15 cellular contexts compared by ENCODE assay signal in the genomic region with DNA sequence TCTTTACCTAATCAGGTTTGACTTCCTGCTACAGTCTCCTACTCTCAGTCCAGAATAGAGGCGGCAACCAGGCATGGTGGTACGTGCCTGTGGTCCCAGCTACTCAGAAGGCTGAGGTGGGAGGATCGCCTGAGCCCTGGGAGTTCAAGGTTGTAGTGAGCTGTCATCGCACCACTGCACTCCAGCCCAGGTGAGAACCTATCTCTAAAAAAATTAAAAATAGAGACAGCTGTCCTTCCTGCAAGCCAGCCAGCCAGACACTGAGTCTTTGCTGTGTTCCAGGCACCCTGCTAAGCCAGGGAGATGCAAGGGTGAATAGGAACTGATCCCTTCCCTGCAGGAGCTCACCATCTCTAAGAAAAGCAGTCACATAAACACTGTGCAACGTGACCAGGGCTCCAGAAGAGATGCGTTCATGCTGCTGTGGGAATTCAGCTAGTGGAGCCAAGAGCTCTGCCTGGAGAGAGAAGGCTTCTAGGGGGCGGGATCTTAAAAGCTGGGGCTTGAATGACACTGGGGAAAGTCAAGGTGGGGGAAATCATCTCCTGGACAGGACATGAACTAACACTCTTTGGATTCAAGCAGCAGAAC. TPM values are rescaled to one million over a fixed set of nuclear protein-coding genes. Genes with fewer than 3 reads are reported as not detected.
"Had no signal": no experiment of that assay in that cellular context is flagged by ENCODE, and none has a peak within 500 bp of the region (broad histone marks: within the 10 kb centered on the region; RNA-seq: fewer than 3 reads in every experiment).

No MANE protein-coding gene starts in this region.

- H3K9me3 Mint-ChIP-seq: activated naive CD4-positive, alpha-beta T cell treated with anti-CD3 and anti-CD28 coated beads, Interleukin-2, amount 10 ng/mL, durations not matched to agents 7 days and 5 days; activated T-helper 2 cell treated with anti-CD3 and anti-CD28 coated beads, Interferon-gamma antibody, Interleukin-2, Interleukin-4, amounts not matched to agents 10 μg/mL and 5 μg/mL and 100 μg/mL, durations not matched to agents 14 hours and 24 hours and 36 hours; endodermal cell; stimulated activated naive B cell treated with anti-CD40 and anti-IgM and Interleukin-4, amounts not matched to agents 10 μg/mL and 1 μg/mL and 100 μg/mL, for 72 hours had no signal

- H3K36me3 Mint-ChIP-seq: activated naive CD4-positive, alpha-beta T cell treated with anti-CD3 and anti-CD28 coated beads, Interleukin-2, amount 10 ng/mL, durations not matched to agents 7 days and 5 days; stimulated activated naive B cell treated with anti-CD40 and anti-IgM and Interleukin-4, amounts not matched to agents 10 μg/mL and 1 μg/mL and 100 μg/mL, for 72 hours had no signal

- H3K27me3 ChIP-seq: gastrocnemius medialis, thyroid gland had no signal

- H3K27ac Mint-ChIP-seq: activated naive CD4-positive, alpha-beta T cell treated with anti-CD3 and anti-CD28 coated beads, Interleukin-2, amount 10 ng/mL, durations not matched to agents 7 days and 5 days; activated T-helper 2 cell treated with anti-CD3 and anti-CD28 coated beads, Interferon-gamma antibody, Interleukin-2, Interleukin-4, amounts not matched to agents 10 μg/mL and 5 μg/mL and 100 μg/mL, durations not matched to agents 14 hours and 24 hours and 36 hours; endodermal cell; stimulated activated naive B cell treated with anti-CD40 and anti-IgM and Interleukin-4, amounts not matched to agents 10 μg/mL and 1 μg/mL and 100 μg/mL, for 72 hours had no signal

- H3K9me3 ChIP-seq: gastrocnemius medialis, thyroid gland had no signal

- ATAC-seq: gastrocnemius medialis; left cardiac atrium; stimulated activated naive B cell treated with anti-CD40 and anti-IgM and Interleukin-4, amounts not matched to agents 10 μg/mL and 1 μg/mL and 100 μg/mL, for 72 hours had no signal

- H3K4me3 ChIP-seq: gastrocnemius medialis, lung, thyroid gland had no signal

- H3K36me3 ChIP-seq: gastrocnemius medialis, thyroid gland had no signal

- H3K27ac ChIP-seq: gastrocnemius medialis, thyroid gland had no signal

- DNase-seq: activated CD4-positive, alpha-beta T cell treated with anti-CD3 and anti-CD28 coated beads, Interleukin-2, amount 50 U/mL, for 1 hour; activated naive CD4-positive, alpha-beta T cell treated with anti-CD3 and anti-CD28 coated beads, Interleukin-2, amount 10 ng/mL, durations not matched to agents 7 days and 5 days; activated T-cell treated with anti-CD3 and anti-CD28 coated beads, Interleukin-2, amount 50 U/mL, for 1 hour; gastrocnemius medialis; left cardiac atrium; midbrain; stimulated activated CD4-positive, alpha-beta T cell treated with anti-CD3 and anti-CD28 coated beads, Interleukin-2, amount 100 ng/mL, for 24 hours; stimulated activated naive B cell treated with anti-CD40 and anti-IgM and Interleukin-4, amounts not matched to agents 10 μg/mL and 1 μg/mL and 100 μg/mL, for 72 hours; thyroid gland had no signal

- H3K4me1 Mint-ChIP-seq: activated naive CD4-positive, alpha-beta T cell treated with anti-CD3 and anti-CD28 coated beads, Interleukin-2, amount 10 ng/mL, durations not matched to agents 7 days and 5 days; endodermal cell; stimulated activated naive B cell treated with anti-CD40 and anti-IgM and Interleukin-4, amounts not matched to agents 10 μg/mL and 1 μg/mL and 100 μg/mL, for 72 hours had no signal

- H3K4me3 Mint-ChIP-seq: activated naive CD4-positive, alpha-beta T cell treated with anti-CD3 and anti-CD28 coated beads, Interleukin-2, amount 10 ng/mL, durations not matched to agents 7 days and 5 days; endodermal cell; stimulated activated naive B cell treated with anti-CD40 and anti-IgM and Interleukin-4, amounts not matched to agents 10 μg/mL and 1 μg/mL and 100 μg/mL, for 72 hours had no signal

- H3K4me1 ChIP-seq: gastrocnemius medialis, thyroid gland had no signal

RNA-seq across cellular contexts. Expression of gene SLIT1, which starts 22.1 kb away (rescaled TPM):
- total RNA-seq: chondrocyte, dermis microvascular lymphatic vessel endothelial cell, osteoblast had no signal
